ENCODE assay signal across 1 cellular context in the genomic region with DNA sequence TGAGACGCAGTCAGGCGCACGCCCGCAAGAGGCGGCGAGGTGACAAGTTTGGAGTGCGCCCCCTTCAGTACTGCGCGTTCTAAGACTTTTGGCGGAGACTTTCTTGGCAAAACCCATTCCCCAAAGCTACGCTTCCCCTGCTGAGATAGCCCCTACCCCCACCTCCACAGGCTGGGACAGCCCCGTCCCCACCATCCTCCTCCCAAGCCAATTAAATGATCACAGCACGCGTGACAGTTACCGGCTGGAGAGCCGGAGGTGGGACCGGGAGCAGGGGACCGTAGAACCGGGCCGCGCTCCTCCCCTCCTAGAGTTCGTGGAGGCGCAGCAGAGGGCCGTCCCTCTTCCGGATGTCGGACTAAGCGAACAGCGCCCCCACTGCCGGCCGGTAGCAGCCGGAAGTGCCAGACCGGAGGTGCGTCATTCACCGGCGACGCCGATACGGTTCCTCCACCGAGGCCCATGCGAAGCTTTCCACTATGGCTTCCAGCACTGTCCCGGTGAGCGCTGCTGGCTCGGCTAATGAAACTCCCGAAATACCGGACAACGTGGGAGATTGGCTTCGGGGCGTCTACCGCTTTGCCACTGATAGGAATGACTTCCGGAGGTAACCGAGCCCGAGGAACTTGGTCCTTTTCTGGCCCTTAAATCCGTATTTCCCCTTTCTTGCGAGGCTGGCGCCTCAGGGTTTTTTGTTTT.
TF ChIP-seq lines count a peak whose summit lies in the region.

A gene (plus strand): TSS at position 476 of the 699 bp plus-strand sequence. CDS start 4 bp downstream, at position 480.

TF ChIP-seq in IMR-90, 13 proteins besides CTCF, POLR2A, EP300 and RAD21 (continued from another document):
- TF ChIP-seq, protein P1, sequence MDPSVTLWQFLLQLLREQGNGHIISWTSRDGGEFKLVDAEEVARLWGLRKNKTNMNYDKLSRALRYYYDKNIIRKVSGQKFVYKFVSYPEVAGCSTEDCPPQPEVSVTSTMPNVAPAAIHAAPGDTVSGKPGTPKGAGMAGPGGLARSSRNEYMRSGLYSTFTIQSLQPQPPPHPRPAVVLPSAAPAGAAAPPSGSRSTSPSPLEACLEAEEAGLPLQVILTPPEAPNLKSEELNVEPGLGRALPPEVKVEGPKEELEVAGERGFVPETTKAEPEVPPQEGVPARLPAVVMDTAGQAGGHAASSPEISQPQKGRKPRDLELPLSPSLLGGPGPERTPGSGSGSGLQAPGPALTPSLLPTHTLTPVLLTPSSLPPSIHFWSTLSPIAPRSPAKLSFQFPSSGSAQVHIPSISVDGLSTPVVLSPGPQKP (IDR thresholded peaks at IDR 0.05; ENCODE audit: borderline replicate concordance, low read depth, low read length) = 0 out of 2 replicates have a peak, but pooled peaks have one; percentile 78
- TF ChIP-seq, protein P2, sequence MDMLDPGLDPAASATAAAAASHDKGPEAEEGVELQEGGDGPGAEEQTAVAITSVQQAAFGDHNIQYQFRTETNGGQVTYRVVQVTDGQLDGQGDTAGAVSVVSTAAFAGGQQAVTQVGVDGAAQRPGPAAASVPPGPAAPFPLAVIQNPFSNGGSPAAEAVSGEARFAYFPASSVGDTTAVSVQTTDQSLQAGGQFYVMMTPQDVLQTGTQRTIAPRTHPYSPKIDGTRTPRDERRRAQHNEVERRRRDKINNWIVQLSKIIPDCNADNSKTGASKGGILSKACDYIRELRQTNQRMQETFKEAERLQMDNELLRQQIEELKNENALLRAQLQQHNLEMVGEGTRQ (IDR thresholded peaks at IDR 0.05; ENCODE audit: low read depth, low read length) = no peak
- TF ChIP-seq BHLHE40 (IDR thresholded peaks at IDR 0.05; ENCODE audit: low read depth, low read length) (peak; percentile 41; the same call in 1 of the 2 replicates), RFX5 (IDR thresholded peaks at IDR 0.05; ENCODE audit: low read depth, low read length) (no peak), MAZ (IDR thresholded peaks at IDR 0.05; ENCODE audit: borderline replicate concordance, low read depth, low read length) (peak; percentile 69; the same call in 1 of the 2 replicates), MAFK (IDR thresholded peaks at IDR 0.05; ENCODE audit: low read depth, low read length) (no peak), MXI1 (IDR thresholded peaks at IDR 0.05; ENCODE audit: borderline replicate concordance, low read depth, low read length) (peak; percentile 89), FOS (IDR thresholded peaks at IDR 0.05; ENCODE audit: low read depth, low read length) (no peak)
